32 cellular contexts compared by ENCODE assay signal in the genomic region with DNA sequence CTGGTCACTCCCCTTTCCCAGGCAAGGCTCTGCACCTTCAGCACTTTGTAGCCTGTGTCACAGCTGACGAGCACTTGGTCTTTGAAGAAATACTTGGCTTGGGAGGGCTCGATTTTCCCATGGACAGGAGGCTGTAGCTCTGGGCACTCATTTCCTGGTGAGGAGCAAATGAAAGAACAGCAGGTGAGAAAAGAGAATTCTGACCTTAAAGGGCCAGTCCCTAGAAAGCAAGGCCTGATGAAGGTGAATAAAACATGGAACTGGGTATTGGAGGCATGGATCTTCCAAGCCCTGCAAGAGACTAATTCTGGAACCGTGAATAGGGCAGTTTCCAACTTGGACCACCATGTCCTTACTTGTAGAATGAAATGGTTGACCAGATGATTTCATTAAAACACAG. TPM values are rescaled to one million over a fixed set of nuclear protein-coding genes. Genes with fewer than 3 reads are reported as not detected.
"Had no signal": no experiment of that assay in that cellular context is flagged by ENCODE, and none has a peak within 500 bp of the region (broad histone marks: within the 10 kb centered on the region; RNA-seq: fewer than 3 reads in every experiment).

No MANE protein-coding gene starts in this region.

- H3K36me3 Mint-ChIP-seq: naive thymus-derived CD8-positive, alpha-beta T cell; type B pancreatic cell had no signal

- H3K4me3 ChIP-seq: gastroesophageal sphincter, heart left ventricle, hepatocyte, left lung, prostate gland, right atrium auricular region, smooth muscle cell, stomach, tibial artery had no signal

- H3K27ac ChIP-seq: epithelial cell of prostate, gastroesophageal sphincter, heart left ventricle, hepatocyte, left lung, prostate gland, right atrium auricular region, stomach, tibial artery had no signal

- H3K27me3 ChIP-seq: gastroesophageal sphincter, heart left ventricle, hepatocyte, left lung, right atrium auricular region, stomach, tibial artery had no signal

- H3K4me1 ChIP-seq: gastroesophageal sphincter, left lung, prostate gland, right atrium auricular region, stomach, tibial artery had no signal

- DNase-seq: cortex of kidney; effector memory CD8-positive, alpha-beta T cell; heart left ventricle; left cardiac atrium; left lung; naive thymus-derived CD8-positive, alpha-beta T cell; nephron progenitor cell; stimulated activated CD4-positive, alpha-beta T cell treated with anti-CD3 and anti-CD28 coated beads, Interleukin-12 subunit alpha, Interleukin-12 subunit beta, amount 100 ng/mL, for 4 hours; stimulated activated CD4-positive, alpha-beta T cell treated with anti-CD3 and anti-CD28 coated beads, Interleukin-1b, Interleukin-23, amount 100 ng/mL, for 48 hours; stimulated activated CD4-positive, alpha-beta T cell treated with anti-CD3 and anti-CD28 coated beads, Interleukin-4, amount 100 ng/mL, for 1 hour; stimulated activated CD8-positive, alpha-beta memory T cell treated with anti-CD3 and anti-CD28 coated beads, Interleukin-4, amount 100 ng/mL, for 48 hours; stimulated activated naive CD4-positive, alpha-beta T cell; stomach; tibial artery had no signal

- H3K9me3 ChIP-seq: gastroesophageal sphincter, heart left ventricle, left lung, prostate gland, right atrium auricular region, stomach, tibial artery had no signal

- H3K27ac Mint-ChIP-seq: effector memory CD8-positive, alpha-beta T cell; naive thymus-derived CD8-positive, alpha-beta T cell; nephron progenitor cell; type B pancreatic cell had no signal

- ATAC-seq: effector memory CD8-positive, alpha-beta T cell; esophagus mucosa; gastroesophageal sphincter; heart left ventricle; left cardiac atrium; left lung; naive thymus-derived CD8-positive, alpha-beta T cell; sciatic nerve had no signal

- H3K9me3 Mint-ChIP-seq: effector memory CD8-positive, alpha-beta T cell; naive thymus-derived CD8-positive, alpha-beta T cell; type B pancreatic cell had no signal

- H3K4me3 Mint-ChIP-seq: effector memory CD8-positive, alpha-beta T cell; naive thymus-derived CD8-positive, alpha-beta T cell; nephron progenitor cell; type B pancreatic cell had no signal

- H3K36me3 ChIP-seq: left lung, prostate gland, right atrium auricular region, stomach, tibial artery had no signal

RNA-seq across cellular contexts. Expression of a gene that starts 39.9 kb away (rescaled TPM):
- total RNA-seq: kidney epithelial cell; myocyte; naive thymus-derived CD8-positive, alpha-beta T cell; osteocyte had no signal
- polyA plus RNA-seq: naive thymus-derived CD8-positive, alpha-beta T cell had no signal

RNA-seq across cellular contexts. Expression of a gene that starts 54.3 kb away (rescaled TPM):
- total RNA-seq: dermis microvascular lymphatic vessel endothelial cell; esophagus mucosa; gastroesophageal sphincter; hepatocyte; kidney epithelial cell; left cardiac atrium; left lung; lower leg skin; lung microvascular endothelial cell; mesenteric fat pad; myocyte; naive thymus-derived CD8-positive, alpha-beta T cell; osteocyte; prostate gland; right atrium auricular region; sciatic nerve; smooth muscle cell; stomach; subcutaneous adipose tissue; urinary bladder had no signal
- polyA plus RNA-seq: heart left ventricle; hepatocyte; naive thymus-derived CD8-positive, alpha-beta T cell; smooth muscle cell; stomach; urinary bladder had no signal
